8 cellular contexts compared by ENCODE assay signal in genomic region chr14:73058923-73059311, GRCh38. TPM values are rescaled to one million over a fixed set of nuclear protein-coding genes. Genes with fewer than 3 reads are reported as not detected.
A peak's percentile ranks its signal among the peaks of the same experiment; 100 is the strongest.
DNase-seq lines count a peak whose midpoint lies in the region; ATAC-seq and TF ChIP-seq lines count a peak whose summit lies in the region.

No MANE protein-coding gene starts in this region.

- peak overlapping the region; percentile 93 to 94 for H3K27ac ChIP-seq in SK-N-SH (ENCODE audit: low read depth in 2 of 2, low read length in 1 of 2)
- H3K27ac ChIP-seq in trophoblast cell (ENCODE audit: low read depth, low read length): peak overlapping the region; percentile 86

- DNase-seq in Ammon's horn (ENCODE audit: low spot score): peak; percentile 53
- peak; percentile 62 for DNase-seq in SK-N-SH
- peak in 1 of 2 donors; percentile 42 for DNase-seq in foreskin fibroblast
- peak; percentile 38 to 60 for DNase-seq in trophoblast cell
- no peak for DNase-seq in D341Med (ENCODE audit: low spot score)

- WGBS in SK-N-SH (ENCODE audit: low lambda C conversion rate): under 1% methylated on average over 18 of the region's 18 CpGs
- no CpG with 5 or more reads among the region's 18 CpGs for WGBS in trophoblast cell (ENCODE audit: extremely low coverage, insufficient coverage, insufficient read length)

- H2AK5ac ChIP-seq in trophoblast cell (ENCODE audit: low read length): peak overlapping the region; percentile 84

- peaks cover 51% of the 10 kb centered on the region for H4K20me1 ChIP-seq in SK-N-SH (ENCODE audit: insufficient read depth)

- TF ChIP-seq RAD21 in SK-N-SH (IDR thresholded peaks at IDR 0.05; ENCODE audit: low read length): no peak

- H3K14ac ChIP-seq in trophoblast cell (ENCODE audit: low read length): peak overlapping the region; percentile 96

- peaks cover 24% of the 10 kb centered on the region for H3F3A ChIP-seq in SK-N-SH (replicated peaks; ENCODE audit: insufficient read depth)

- no peak for TF ChIP-seq CTCF in SK-N-SH (IDR thresholded peaks at IDR 0.05)
- TF ChIP-seq CTCF in foreskin fibroblast (IDR thresholded peaks at IDR 0.05; ENCODE audit: low read depth, low read length): no peak

- H3K9me3 ChIP-seq in SK-N-SH (no peaks in the 10 kb centered on the region), trophoblast cell (ENCODE audit: insufficient read depth, low read depth, low read length) (no peaks in the 10 kb centered on the region)

- ATAC-seq in GM18511 (IDR thresholded peaks at IDR 0.05; ENCODE audit: unreplicated experiment) (peak; percentile 25), HG03378 (IDR thresholded peaks at IDR 0.05; ENCODE audit: unreplicated experiment) (peak; percentile 4), GM18870 (IDR thresholded peaks at IDR 0.05; ENCODE audit: unreplicated experiment) (no peak)

- peak overlapping the region; percentile 77 for H3K4me2 ChIP-seq in SK-N-SH
- peak overlapping the region; percentile 87 for H3K4me2 ChIP-seq in trophoblast cell (ENCODE audit: low read length)

- H3K4ac ChIP-seq in trophoblast cell (ENCODE audit: low read depth, low read length): peak overlapping the region; percentile 99

- peak overlapping the region; percentile 78 for H2BK5ac ChIP-seq in trophoblast cell (ENCODE audit: low read depth, low read length, poor library complexity)

- H3K79me1 ChIP-seq in trophoblast cell (ENCODE audit: low read length): peaks cover 10% of the 10 kb centered on the region

- H4K8ac ChIP-seq in trophoblast cell (ENCODE audit: low read depth, low read length): peak overlapping the region; percentile 83

- H3K79me2 ChIP-seq in SK-N-SH (ENCODE audit: insufficient read depth) (peaks cover 60% of the 10 kb centered on the region), trophoblast cell (ENCODE audit: control insufficient read depth, insufficient read depth, low read length, poor library complexity) (peaks cover 24% of the 10 kb centered on the region)

- H2BK12ac ChIP-seq in trophoblast cell (ENCODE audit: low read length): peak overlapping the region; percentile 54

- H3K4me1 ChIP-seq in SK-N-SH (ENCODE audit: control insufficient read depth in 1 of 2, insufficient read depth in 2 of 2, low read depth in 1 of 2, low read length in 1 of 2) (peaks cover 6 to 13% of the 10 kb centered on the region in 2 experiments; a peak in 3 of 4 replicates), trophoblast cell (ENCODE audit: control insufficient read depth in 1 of 2, insufficient read depth in 2 of 2, low read length in 2 of 2) (peaks cover 0 to 4% of the 10 kb centered on the region in 2 experiments)

- CTCF ChIA-PET in SK-N-SH (lab: Yijun Ruan, JAX): interaction anchor here (1.0 to 1.9 kb wide), 5 partner anchors 12 to 413 kb away, joined by 3 to 7 read pairs (median 5); no protein-coding TSS in a partner anchor

- H3K4me3 ChIP-seq in SK-N-SH (ENCODE audit: low read depth in 2 of 2, low read length in 1 of 2) (peak overlapping the region; percentile 80 to 100), foreskin fibroblast (ENCODE audit: low read depth in 1 of 2, low read length in 2 of 2) (peak overlapping the region; percentile 97 to 98), trophoblast cell (ENCODE audit: low read depth, low read length) (peak overlapping the region; percentile 92)

- TF ChIP-seq EP300 in SK-N-SH (IDR thresholded peaks at IDR 0.05; ENCODE audit: borderline replicate concordance in 1 of 2, low read depth in 1 of 2, low read length in 1 of 2): no peak

- H3K27me3 ChIP-seq in SK-N-SH (ENCODE audit: insufficient read depth): no peaks in the 10 kb centered on the region
- H3K27me3 ChIP-seq in trophoblast cell (ENCODE audit: insufficient read depth, low read length): no peaks in the 10 kb centered on the region

- peak overlapping the region; percentile 94 for H3K18ac ChIP-seq in trophoblast cell (ENCODE audit: low read length)

- peak overlapping the region; percentile 95 for H4K12ac ChIP-seq in trophoblast cell (ENCODE audit: low read depth, low read length)

- no peaks in the 10 kb centered on the region for H3K9me2 ChIP-seq in SK-N-SH

- H4K91ac ChIP-seq in trophoblast cell (ENCODE audit: low read depth, low read length): peak overlapping the region; percentile 83

- H2AFZ ChIP-seq in SK-N-SH (ENCODE audit: low read depth) (0 out of 2 replicates have a peak overlapping the region, but pooled peaks have one; percentile 60), trophoblast cell (ENCODE audit: insufficient read depth, low read length, poor library complexity) (peak overlapping the region; percentile 89)

- no peak overlapping the region for H3K23ac ChIP-seq in trophoblast cell (ENCODE audit: low read length)

- peak overlapping the region; percentile 99 for H3K9ac ChIP-seq in SK-N-SH
- H3K9ac ChIP-seq in trophoblast cell (ENCODE audit: low read length): peak overlapping the region; percentile 86

- H2BK120ac ChIP-seq in trophoblast cell (ENCODE audit: insufficient read depth, low read length, poor library complexity): peak overlapping the region; percentile 86

- H3K36me3 ChIP-seq in SK-N-SH (replicated peaks in 1 of 2; ENCODE audit: control insufficient read depth in 1 of 2, insufficient read depth in 2 of 2, low read length in 1 of 2) (peaks cover 9 to 30% of the 10 kb centered on the region in 2 experiments), trophoblast cell (ENCODE audit: control insufficient read depth in 1 of 2, insufficient read depth in 2 of 2, low read length in 2 of 2) (peaks cover 2 to 3% of the 10 kb centered on the region in 2 experiments)

- POLR2A ChIA-PET in SK-N-SH (lab: Yijun Ruan, JAX): interaction anchor here (0.7 to 2.0 kb wide), 10 partner anchors 9 to 554 kb away, joined by 3 to 16 read pairs (median 4); partner anchors contain the start of genes ACOT6, PSEN1 and ZFYVE1

TF ChIP-seq in SK-N-SH, 30 proteins besides CTCF, POLR2A, EP300 and RAD21 (continues in another document):
- TF ChIP-seq SMC3 (IDR thresholded peaks at IDR 0.05; ENCODE audit: low read depth, low read length) (no peak), MXI1 (IDR thresholded peaks at IDR 0.05; ENCODE audit: low read depth, low read length) (no peak), MEF2A (IDR thresholded peaks at IDR 0.05; ENCODE audit: borderline replicate concordance, low read depth) (no peak), RFX5 (IDR thresholded peaks at IDR 0.05; ENCODE audit: low read length) (no peak), FOXJ3 (CRISPR knock-in tag; IDR thresholded peaks at IDR 0.05) (no peak), REST (IDR thresholded peaks at IDR 0.05; ENCODE audit: low read depth, low read length) (no peak), NFIC (IDR thresholded peaks at IDR 0.05; ENCODE audit: borderline replicate concordance) (no peak), USF2 (IDR thresholded peaks at IDR 0.05; ENCODE audit: borderline replicate concordance, low read depth, low read length) (no peak), PBX3 (IDR thresholded peaks at IDR 0.05) (no peak)
- TF ChIP-seq, protein P1, sequence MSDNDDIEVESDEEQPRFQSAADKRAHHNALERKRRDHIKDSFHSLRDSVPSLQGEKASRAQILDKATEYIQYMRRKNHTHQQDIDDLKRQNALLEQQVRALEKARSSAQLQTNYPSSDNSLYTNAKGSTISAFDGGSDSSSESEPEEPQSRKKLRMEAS (IDR thresholded peaks at IDR 0.05; ENCODE audit: low read depth): no peak

RNA-seq across cellular contexts. Expression of gene RBM25, which starts 0.6 kb away (rescaled TPM):
- 14.0 and 15.5 TPM in 2 replicates for polyA plus RNA-seq in SK-N-SH (2012; rRNA removed)
- 12.8 and 18.0 TPM in 2 replicates for polyA plus RNA-seq in SK-N-SH (2012; cell fraction: cytosol; rRNA removed)
- polyA plus RNA-seq in SK-N-SH (2012; cell fraction: nucleus; rRNA removed): 34.4 and 60.7 TPM in 2 replicates
- 107 and 110 TPM in 2 replicates for polyA plus RNA-seq in trophoblast cell (2013)

RNA-seq across cellular contexts. Expression of gene ZFYVE1, which starts 32.0 kb away (rescaled TPM):
- 18.6 and 23.6 TPM in 2 replicates for polyA plus RNA-seq in SK-N-SH (2012; rRNA removed)
- polyA plus RNA-seq in SK-N-SH (2012; cell fraction: cytosol; rRNA removed): 9.3 and 13.0 TPM in 2 replicates
- polyA plus RNA-seq in SK-N-SH (2012; cell fraction: nucleus; rRNA removed): 39.8 and 41.3 TPM in 2 replicates
- 11.5 and 12.0 TPM in 2 replicates for polyA plus RNA-seq in trophoblast cell (2013)
